Comparison of ENCODE assay signal across 1 cellular context in genomic region chr9:110256392-110257096, GRCh38.
TF ChIP-seq lines count a peak whose summit lies in the region.

Gene TXN, minus strand, starts transcription at chr9:110256507. Its CDS starts 72 bp downstream, at chr9:110256435.

TF ChIP-seq in HepG2, 621 proteins besides CTCF, POLR2A, EP300 and RAD21 (continued from another document and continues in another):
- TF ChIP-seq, protein P1, sequence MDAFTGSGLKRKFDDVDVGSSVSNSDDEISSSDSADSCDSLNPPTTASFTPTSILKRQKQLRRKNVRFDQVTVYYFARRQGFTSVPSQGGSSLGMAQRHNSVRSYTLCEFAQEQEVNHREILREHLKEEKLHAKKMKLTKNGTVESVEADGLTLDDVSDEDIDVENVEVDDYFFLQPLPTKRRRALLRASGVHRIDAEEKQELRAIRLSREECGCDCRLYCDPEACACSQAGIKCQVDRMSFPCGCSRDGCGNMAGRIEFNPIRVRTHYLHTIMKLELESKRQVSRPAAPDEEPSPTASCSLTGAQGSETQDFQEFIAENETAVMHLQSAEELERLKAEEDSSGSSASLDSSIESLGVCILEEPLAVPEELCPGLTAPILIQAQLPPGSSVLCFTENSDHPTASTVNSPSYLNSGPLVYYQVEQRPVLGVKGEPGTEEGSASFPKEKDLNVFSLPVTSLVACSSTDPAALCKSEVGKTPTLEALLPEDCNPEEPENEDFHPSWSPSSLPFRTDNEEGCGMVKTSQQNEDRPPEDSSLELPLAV (CRISPR knock-in tag; conservative IDR thresholded peaks at IDR 0.05; ENCODE audit: low read depth): peak; percentile 74; the same call in 1 of the 2 replicates
- TF ChIP-seq, protein P2, sequence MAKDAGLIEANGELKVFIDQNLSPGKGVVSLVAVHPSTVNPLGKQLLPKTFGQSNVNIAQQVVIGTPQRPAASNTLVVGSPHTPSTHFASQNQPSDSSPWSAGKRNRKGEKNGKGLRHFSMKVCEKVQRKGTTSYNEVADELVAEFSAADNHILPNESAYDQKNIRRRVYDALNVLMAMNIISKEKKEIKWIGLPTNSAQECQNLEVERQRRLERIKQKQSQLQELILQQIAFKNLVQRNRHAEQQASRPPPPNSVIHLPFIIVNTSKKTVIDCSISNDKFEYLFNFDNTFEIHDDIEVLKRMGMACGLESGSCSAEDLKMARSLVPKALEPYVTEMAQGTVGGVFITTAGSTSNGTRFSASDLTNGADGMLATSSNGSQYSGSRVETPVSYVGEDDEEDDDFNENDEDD (CRISPR knock-in tag; IDR thresholded peaks at IDR 0.05; ENCODE audit: borderline replicate concordance): peak; percentile 46; the same call in 1 of the 2 replicates
- TF ChIP-seq, protein P3, sequence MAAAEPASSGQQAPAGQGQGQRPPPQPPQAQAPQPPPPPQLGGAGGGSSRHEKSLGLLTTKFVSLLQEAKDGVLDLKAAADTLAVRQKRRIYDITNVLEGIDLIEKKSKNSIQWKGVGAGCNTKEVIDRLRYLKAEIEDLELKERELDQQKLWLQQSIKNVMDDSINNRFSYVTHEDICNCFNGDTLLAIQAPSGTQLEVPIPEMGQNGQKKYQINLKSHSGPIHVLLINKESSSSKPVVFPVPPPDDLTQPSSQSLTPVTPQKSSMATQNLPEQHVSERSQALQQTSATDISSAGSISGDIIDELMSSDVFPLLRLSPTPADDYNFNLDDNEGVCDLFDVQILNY (CRISPR knock-in tag; conservative IDR thresholded peaks at IDR 0.05): peak; percentile 3; the same call in 1 of the 2 replicates
- TF ChIP-seq ZNF782 (CRISPR knock-in tag; IDR thresholded peaks at IDR 0.05; ENCODE audit: borderline replicate concordance) (no peak; the same call in 1 of the 2 replicates), AFF4 (CRISPR knock-in tag; IDR thresholded peaks at IDR 0.05) (no peak), GPN1 (CRISPR knock-in tag; IDR thresholded peaks at IDR 0.05; ENCODE audit: borderline replicate concordance) (0 out of 2 replicates have a peak, but pooled peaks have one; percentile 21), ZNF414 (CRISPR knock-in tag; IDR thresholded peaks at IDR 0.05) (peak; percentile 78; the same call in 1 of the 2 replicates), SKIL (CRISPR knock-in tag; IDR thresholded peaks at IDR 0.05; ENCODE audit: borderline replicate concordance) (0 out of 2 replicates have a peak, but pooled peaks have one; percentile 24), YEATS4 (CRISPR knock-in tag; IDR thresholded peaks at IDR 0.05; ENCODE audit: borderline replicate concordance) (peak; percentile 42; the same call in 1 of the 2 replicates), MZF1 (CRISPR knock-in tag; IDR thresholded peaks at IDR 0.05; ENCODE audit: borderline replicate concordance) (no peak), ZNF350 (CRISPR knock-in tag; IDR thresholded peaks at IDR 0.05; ENCODE audit: borderline replicate concordance, low read depth) (peak; percentile 62; the same call in 1 of the 2 replicates), ZBTB7B (CRISPR knock-in tag; IDR thresholded peaks at IDR 0.05) (0 out of 2 replicates have a peak, but pooled peaks have one; percentile 23), ZFX (CRISPR knock-in tag; IDR thresholded peaks at IDR 0.05; ENCODE audit: low read depth) (peak; percentile 57; the same call in 1 of the 2 replicates), KDM4B (CRISPR knock-in tag; IDR thresholded peaks at IDR 0.05) (0 out of 2 replicates have a peak, but pooled peaks have one; percentile 22), NKX3-1 (CRISPR knock-in tag; IDR thresholded peaks at IDR 0.05) (no peak), ZNF746 (CRISPR knock-in tag; IDR thresholded peaks at IDR 0.05) (0 out of 2 replicates have a peak, but pooled peaks have one; percentile 63), ZNF614 (CRISPR knock-in tag; IDR thresholded peaks at IDR 0.05; ENCODE audit: borderline replicate concordance) (peak; percentile 14; the same call in 1 of the 2 replicates), AHR (CRISPR knock-in tag; IDR thresholded peaks at IDR 0.05) (no peak), ZSCAN30 (CRISPR knock-in tag; IDR thresholded peaks at IDR 0.05) (no peak), ZSCAN25 (CRISPR knock-in tag; IDR thresholded peaks at IDR 0.05) (no peak), ZNF326 (CRISPR knock-in tag; IDR thresholded peaks at IDR 0.05; ENCODE audit: borderline replicate concordance) (0 out of 2 replicates have a peak, but pooled peaks have one; percentile 31), ZNF280D (CRISPR knock-in tag; IDR thresholded peaks at IDR 0.05) (no peak), NRL (CRISPR knock-in tag; IDR thresholded peaks at IDR 0.05; ENCODE audit: borderline replicate concordance) (peak; percentile 58; the same call in 1 of the 2 replicates), HOXA5 (CRISPR knock-in tag; IDR thresholded peaks at IDR 0.05) (peak; percentile 15; the same call in 1 of the 2 replicates), MED8 (CRISPR knock-in tag; IDR thresholded peaks at IDR 0.05; ENCODE audit: insufficient replicate concordance) (peak; percentile 23), MIER2 (CRISPR knock-in tag; IDR thresholded peaks at IDR 0.05) (0 out of 2 replicates have a peak, but pooled peaks have one; percentile 33)
- TF ChIP-seq, protein P4, sequence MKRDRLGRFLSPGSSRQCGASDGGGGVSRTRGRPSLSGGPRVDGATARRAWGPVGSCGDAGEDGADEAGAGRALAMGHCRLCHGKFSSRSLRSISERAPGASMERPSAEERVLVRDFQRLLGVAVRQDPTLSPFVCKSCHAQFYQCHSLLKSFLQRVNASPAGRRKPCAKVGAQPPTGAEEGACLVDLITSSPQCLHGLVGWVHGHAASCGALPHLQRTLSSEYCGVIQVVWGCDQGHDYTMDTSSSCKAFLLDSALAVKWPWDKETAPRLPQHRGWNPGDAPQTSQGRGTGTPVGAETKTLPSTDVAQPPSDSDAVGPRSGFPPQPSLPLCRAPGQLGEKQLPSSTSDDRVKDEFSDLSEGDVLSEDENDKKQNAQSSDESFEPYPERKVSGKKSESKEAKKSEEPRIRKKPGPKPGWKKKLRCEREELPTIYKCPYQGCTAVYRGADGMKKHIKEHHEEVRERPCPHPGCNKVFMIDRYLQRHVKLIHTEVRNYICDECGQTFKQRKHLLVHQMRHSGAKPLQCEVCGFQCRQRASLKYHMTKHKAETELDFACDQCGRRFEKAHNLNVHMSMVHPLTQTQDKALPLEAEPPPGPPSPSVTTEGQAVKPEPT (CRISPR knock-in tag; IDR thresholded peaks at IDR 0.05; ENCODE audit: low read depth): peak; percentile 35; the same call in 1 of the 2 replicates
- TF ChIP-seq, protein P5, sequence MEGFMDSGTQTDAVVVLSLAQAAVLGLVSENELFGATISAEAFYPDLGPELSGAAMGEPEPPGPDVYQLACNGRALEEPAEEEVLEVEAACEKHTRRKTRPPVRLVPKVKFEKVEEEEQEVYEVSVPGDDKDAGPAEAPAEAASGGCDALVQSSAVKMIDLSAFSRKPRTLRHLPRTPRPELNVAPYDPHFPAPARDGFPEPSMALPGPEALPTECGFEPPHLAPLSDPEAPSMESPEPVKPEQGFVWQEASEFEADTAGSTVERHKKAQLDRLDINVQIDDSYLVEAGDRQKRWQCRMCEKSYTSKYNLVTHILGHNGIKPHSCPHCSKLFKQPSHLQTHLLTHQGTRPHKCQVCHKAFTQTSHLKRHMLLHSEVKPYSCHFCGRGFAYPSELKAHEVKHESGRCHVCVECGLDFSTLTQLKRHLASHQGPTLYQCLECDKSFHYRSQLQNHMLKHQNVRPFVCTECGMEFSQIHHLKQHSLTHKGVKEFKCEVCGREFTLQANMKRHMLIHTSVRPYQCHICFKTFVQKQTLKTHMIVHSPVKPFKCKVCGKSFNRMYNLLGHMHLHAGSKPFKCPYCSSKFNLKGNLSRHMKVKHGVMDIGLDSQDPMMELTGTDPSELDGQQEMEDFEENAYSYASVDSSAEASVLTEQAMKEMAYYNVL (CRISPR knock-in tag; IDR thresholded peaks at IDR 0.05; ENCODE audit: borderline replicate concordance): no peak
- TF ChIP-seq, protein P6, sequence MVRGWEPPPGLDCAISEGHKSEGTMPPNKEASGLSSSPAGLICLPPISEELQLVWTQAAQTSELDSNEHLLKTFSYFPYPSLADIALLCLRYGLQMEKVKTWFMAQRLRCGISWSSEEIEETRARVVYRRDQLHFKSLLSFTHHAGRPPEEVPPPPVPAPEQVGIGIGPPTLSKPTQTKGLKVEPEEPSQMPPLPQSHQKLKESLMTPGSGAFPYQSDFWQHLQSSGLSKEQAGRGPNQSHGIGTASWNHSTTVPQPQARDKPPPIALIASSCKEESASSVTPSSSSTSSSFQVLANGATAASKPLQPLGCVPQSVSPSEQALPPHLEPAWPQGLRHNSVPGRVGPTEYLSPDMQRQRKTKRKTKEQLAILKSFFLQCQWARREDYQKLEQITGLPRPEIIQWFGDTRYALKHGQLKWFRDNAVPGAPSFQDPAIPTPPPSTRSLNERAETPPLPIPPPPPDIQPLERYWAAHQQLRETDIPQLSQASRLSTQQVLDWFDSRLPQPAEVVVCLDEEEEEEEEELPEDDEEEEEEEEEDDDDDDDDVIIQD (CRISPR knock-in tag; IDR thresholded peaks at IDR 0.05; ENCODE audit: low read depth): 0 out of 2 replicates have a peak, but pooled peaks have one; percentile 10
- TF ChIP-seq, protein P7, sequence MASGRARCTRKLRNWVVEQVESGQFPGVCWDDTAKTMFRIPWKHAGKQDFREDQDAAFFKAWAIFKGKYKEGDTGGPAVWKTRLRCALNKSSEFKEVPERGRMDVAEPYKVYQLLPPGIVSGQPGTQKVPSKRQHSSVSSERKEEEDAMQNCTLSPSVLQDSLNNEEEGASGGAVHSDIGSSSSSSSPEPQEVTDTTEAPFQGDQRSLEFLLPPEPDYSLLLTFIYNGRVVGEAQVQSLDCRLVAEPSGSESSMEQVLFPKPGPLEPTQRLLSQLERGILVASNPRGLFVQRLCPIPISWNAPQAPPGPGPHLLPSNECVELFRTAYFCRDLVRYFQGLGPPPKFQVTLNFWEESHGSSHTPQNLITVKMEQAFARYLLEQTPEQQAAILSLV (CRISPR knock-in tag; IDR thresholded peaks at IDR 0.05; ENCODE audit: borderline replicate concordance): 0 out of 2 replicates have a peak, but pooled peaks have one; percentile 11
